ENCODE assay signal across 22 cellular contexts in the genomic region with DNA sequence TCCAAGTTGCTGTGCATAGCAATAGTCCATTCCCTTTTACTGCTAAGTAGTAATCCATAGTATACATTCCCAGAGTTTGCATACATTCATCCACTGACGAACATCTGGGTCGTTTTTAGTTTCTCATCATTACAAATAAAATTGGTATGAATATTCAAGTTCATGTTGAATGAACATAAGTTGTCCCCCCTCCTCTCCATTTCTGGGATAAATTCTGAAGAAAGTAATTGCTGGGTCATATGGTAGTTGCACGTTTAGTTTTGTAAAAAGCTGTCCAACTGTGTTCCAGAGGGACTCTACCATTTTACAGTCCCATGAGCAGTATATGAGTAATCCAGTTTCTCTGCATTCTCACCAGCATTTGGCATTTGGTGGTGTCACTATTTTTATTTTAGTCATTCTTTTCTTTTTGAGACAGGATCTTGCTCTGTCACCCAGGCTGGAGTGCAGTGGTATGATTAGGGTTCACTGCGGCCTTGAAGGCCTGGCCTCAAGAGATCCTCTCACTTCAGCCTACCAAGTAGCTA.
"Had no signal": no experiment of that assay in that cellular context is flagged by ENCODE, and none has a peak within 500 bp of the region (broad histone marks: within the 10 kb centered on the region; RNA-seq: fewer than 3 reads in every experiment).

No MANE protein-coding gene starts in this region.

- H3K4me3 ChIP-seq: SJCRH30 had no signal

- H3K4me3 Mint-ChIP-seq: activated CD4-positive, alpha-beta T cell treated with anti-CD3 and anti-CD28 coated beads, Interleukin-2, amount 10 ng/mL, durations not matched to agents 24 days and 14 days; activated CD8-positive, alpha-beta memory T cell treated with anti-CD3 and anti-CD28 coated beads, Interleukin-2, amount 10 ng/mL, durations not matched to agents 7 days and 5 days; activated naive CD4-positive, alpha-beta T cell treated with anti-CD3 and anti-CD28 coated beads for 36 hours; activated naive CD8-positive, alpha-beta T cell treated with anti-CD3 and anti-CD28 coated beads for 36 hours; activated T-cell treated with anti-CD3 and anti-CD28 coated beads, Interleukin-2, amount 50 U/mL, for 24 hours; activated T-helper 1 cell treated with anti-CD3 and anti-CD28 coated beads, Interleukin-12 subunit alpha, Interleukin-12 subunit beta, Interleukin-2, Interleukin-4 antibody, amounts not matched to agents 30 ng/mL and 10 ng/mL and 1 ng/mL, durations not matched to agents 14 hours and 24 hours and 36 hours had no signal

- H3K9ac ChIP-seq: KMS-11, SK-N-SH had no signal

- H3K9me2 ChIP-seq: SK-N-SH had no signal

- H3K9me3 ChIP-seq: SJCRH30, SK-N-SH had no signal

- H3K36me3 ChIP-seq: SJCRH30 had no signal

- H3K27ac ChIP-seq: KMS-11, SJCRH30 had no signal

- H3K4me1 Mint-ChIP-seq: activated CD4-positive, alpha-beta T cell treated with anti-CD3 and anti-CD28 coated beads, Interleukin-2, amount 10 ng/mL, durations not matched to agents 24 days and 14 days; activated CD8-positive, alpha-beta memory T cell treated with anti-CD3 and anti-CD28 coated beads, Interleukin-2, amount 10 ng/mL, durations not matched to agents 7 days and 5 days; activated naive CD8-positive, alpha-beta T cell treated with anti-CD3 and anti-CD28 coated beads for 36 hours had no signal

- H3K27me3 Mint-ChIP-seq: activated CD4-positive, alpha-beta T cell treated with anti-CD3 and anti-CD28 coated beads, Interleukin-2, amount 10 ng/mL, durations not matched to agents 24 days and 14 days; activated CD8-positive, alpha-beta memory T cell treated with anti-CD3 and anti-CD28 coated beads, Interleukin-2, amount 10 ng/mL, durations not matched to agents 7 days and 5 days had no signal

- DNase-seq: activated CD4-positive, alpha-beta T cell treated with anti-CD3 and anti-CD28 coated beads, Interleukin-2, amount 10 ng/mL, durations not matched to agents 24 days and 14 days; activated CD4-positive, alpha-beta T cell treated with anti-CD3 and anti-CD28 coated beads, Interleukin-2, amount 50 U/mL, for 48 hours; activated CD8-positive, alpha-beta memory T cell treated with anti-CD3 and anti-CD28 coated beads, Interleukin-2, amount 10 ng/mL, durations not matched to agents 7 days and 5 days; activated effector memory CD4-positive, alpha-beta T cell treated with anti-CD3 and anti-CD28 coated beads, Interleukin-2, amount 50 U/mL, for 16 hours; activated naive CD4-positive, alpha-beta T cell treated with anti-CD3 and anti-CD28 coated beads for 36 hours; activated naive CD8-positive, alpha-beta T cell treated with anti-CD3 and anti-CD28 coated beads for 36 hours; activated T-cell treated with anti-CD3 and anti-CD28 coated beads, Interleukin-2, amount 50 U/mL, for 24 hours; cerebellar nuclear complex; NCI-H1092; NCI-H1417; NCI-H1930; NCI-H2107; NCI-H2171 treated with DMSO at 0.1 percent for 48 hours; NCI-H510A treated with DMSO at 0.1 percent for 48 hours; NCI-H69; Right ventricle myocardium superior; SJCRH30; SK-N-SH; T-helper 1 cell had no signal

- H3K9me3 Mint-ChIP-seq: activated CD4-positive, alpha-beta T cell treated with anti-CD3 and anti-CD28 coated beads, Interleukin-2, amount 10 ng/mL, durations not matched to agents 24 days and 14 days; activated naive CD4-positive, alpha-beta T cell treated with anti-CD3 and anti-CD28 coated beads for 36 hours; activated naive CD8-positive, alpha-beta T cell treated with anti-CD3 and anti-CD28 coated beads for 36 hours; activated T-cell treated with anti-CD3 and anti-CD28 coated beads, Interleukin-2, amount 50 U/mL, for 24 hours; activated T-helper 1 cell treated with anti-CD3 and anti-CD28 coated beads, Interleukin-12 subunit alpha, Interleukin-12 subunit beta, Interleukin-2, Interleukin-4 antibody, amounts not matched to agents 30 ng/mL and 10 ng/mL and 1 ng/mL, durations not matched to agents 14 hours and 24 hours and 36 hours had no signal

- ATAC-seq: activated CD4-positive, CD25-positive, alpha-beta regulatory T cell treated with anti-CD3 and anti-CD28 coated beads, Interleukin-2, amount 50 U/mL, for 24 hours; activated CD8-positive, alpha-beta memory T cell treated with anti-CD3 and anti-CD28 coated beads, Interleukin-2, amount 10 ng/mL, durations not matched to agents 7 days and 5 days had no signal

- H3K4me1 ChIP-seq: SJCRH30 had no signal

- H3K4me2 ChIP-seq: KMS-11, SK-N-SH had no signal

- H3K27ac Mint-ChIP-seq: activated CD4-positive, alpha-beta T cell treated with anti-CD3 and anti-CD28 coated beads, Interleukin-2, amount 10 ng/mL, durations not matched to agents 24 days and 14 days; activated CD8-positive, alpha-beta memory T cell treated with anti-CD3 and anti-CD28 coated beads, Interleukin-2, amount 10 ng/mL, durations not matched to agents 7 days and 5 days; activated naive CD4-positive, alpha-beta T cell treated with anti-CD3 and anti-CD28 coated beads for 36 hours; activated naive CD8-positive, alpha-beta T cell treated with anti-CD3 and anti-CD28 coated beads for 36 hours; activated T-cell treated with anti-CD3 and anti-CD28 coated beads, Interleukin-2, amount 50 U/mL, for 24 hours; activated T-helper 1 cell treated with anti-CD3 and anti-CD28 coated beads, Interleukin-12 subunit alpha, Interleukin-12 subunit beta, Interleukin-2, Interleukin-4 antibody, amounts not matched to agents 30 ng/mL and 10 ng/mL and 1 ng/mL, durations not matched to agents 14 hours and 24 hours and 36 hours had no signal

- H3K36me3 Mint-ChIP-seq: activated CD8-positive, alpha-beta memory T cell treated with anti-CD3 and anti-CD28 coated beads, Interleukin-2, amount 10 ng/mL, durations not matched to agents 7 days and 5 days; activated naive CD8-positive, alpha-beta T cell treated with anti-CD3 and anti-CD28 coated beads for 36 hours had no signal
